ENCODE assay signal across 1 cellular context in genomic region chr18:79988925-79989361, GRCh38.
A peak's percentile ranks its signal among the peaks of the same experiment; 100 is the strongest.
TF ChIP-seq lines count a peak whose summit lies in the region.

No MANE protein-coding gene starts in this region.

TF ChIP-seq in H1, 55 proteins besides CTCF, POLR2A, EP300 and RAD21:
- peak; percentile 41 for TF ChIP-seq SAP30 (IDR thresholded peaks at IDR 0.05; ENCODE audit: insufficient read depth, insufficient replicate concordance, low read length)
- no peak for TF ChIP-seq HDAC6 (IDR thresholded peaks at IDR 0.05; ENCODE audit: low read depth, low read length)
TF ChIP-seq in H1: peak in this region for 1.
